ENCODE assay signal across 2 cellular contexts in genomic region chr3:177473184-177473583, GRCh38.
TF ChIP-seq lines count a peak whose summit lies in the region.

No MANE protein-coding gene starts in this region.

TF ChIP-seq in IMR-90, 13 proteins besides CTCF, POLR2A, EP300 and RAD21:
- TF ChIP-seq USF2 (IDR thresholded peaks at IDR 0.05; ENCODE audit: low read depth, low read length), result no peak
- TF ChIP-seq MXI1 (IDR thresholded peaks at IDR 0.05; ENCODE audit: borderline replicate concordance, low read depth, low read length), result no peak
- TF ChIP-seq ELK1 (IDR thresholded peaks at IDR 0.05; ENCODE audit: borderline replicate concordance, low read depth, low read length), result no peak
- no peak for TF ChIP-seq MAFK (IDR thresholded peaks at IDR 0.05; ENCODE audit: low read depth, low read length)
- no peak for TF ChIP-seq CEBPB (IDR thresholded peaks at IDR 0.05; ENCODE audit: low read depth, low read length)
- TF ChIP-seq NFE2L2 (IDR thresholded peaks at IDR 0.05; ENCODE audit: low read depth, low read length), result no peak

TF ChIP-seq in K562, 482 proteins besides CTCF, POLR2A, EP300 and RAD21:
- no peak for TF ChIP-seq ZNF408 (CRISPR knock-in tag; IDR thresholded peaks at IDR 0.05; ENCODE audit: low read depth)
- TF ChIP-seq MGA (IDR thresholded peaks at IDR 0.05), result no peak
- no peak for TF ChIP-seq ZNF75A (CRISPR knock-in tag; IDR thresholded peaks at IDR 0.05)
- TF ChIP-seq DACH1 (IDR thresholded peaks at IDR 0.05; ENCODE audit: partially characterized antibody), result peak; percentile 21
- no peak for TF ChIP-seq ZNF507 (tag; conservative IDR thresholded peaks at IDR 0.05)
- no peak for TF ChIP-seq NRF1 (conservative IDR thresholded peaks at IDR 0.05 in 1 of 2, IDR thresholded peaks at IDR 0.05 in 1 of 2)
- TF ChIP-seq EWSR1 (IDR thresholded peaks at IDR 0.05; ENCODE audit: borderline replicate concordance, low read depth, partially characterized antibody), result no peak
